25 cellular contexts compared by ENCODE assay signal in the genomic region with DNA sequence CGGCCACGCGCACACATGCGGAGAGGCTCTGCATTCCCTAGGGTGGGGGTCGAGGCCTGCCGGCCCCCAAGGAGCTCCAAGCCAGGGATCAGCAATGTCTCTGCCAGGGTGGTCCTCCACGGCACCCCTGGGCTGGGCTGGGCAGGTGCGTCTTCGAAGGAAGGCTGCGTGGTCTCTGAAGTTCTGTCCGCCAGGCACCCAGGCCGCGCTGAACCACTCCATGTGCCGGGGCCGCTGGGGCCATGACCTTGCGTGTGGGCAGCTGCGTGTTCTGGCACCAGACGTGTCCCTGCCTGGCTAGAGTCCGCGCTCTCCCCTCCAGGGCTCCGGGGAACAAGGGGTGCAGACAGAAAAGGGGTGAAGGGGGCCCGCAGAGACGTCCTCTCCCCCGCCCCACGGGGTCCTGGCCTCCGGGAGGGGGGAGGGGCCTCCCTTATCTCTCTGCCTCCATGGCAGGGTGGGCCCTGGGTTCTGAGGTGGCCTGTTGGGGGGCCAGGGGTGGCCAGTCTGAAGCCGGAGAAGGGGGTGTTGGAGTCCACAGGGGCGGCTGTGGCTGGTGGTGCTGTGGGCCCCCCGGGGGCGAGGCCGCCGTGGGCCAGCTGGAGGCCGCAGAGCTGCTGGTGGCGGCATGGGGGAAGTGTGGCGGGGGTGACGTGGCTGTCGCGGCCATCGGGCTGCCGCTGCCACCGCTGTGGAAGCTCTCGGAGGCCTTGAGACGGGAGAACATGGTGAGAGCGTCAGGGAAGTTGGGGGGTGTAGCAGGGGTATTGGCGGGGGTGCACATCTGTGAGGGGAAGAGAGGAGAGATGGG. TPM values are rescaled to one million over a fixed set of nuclear protein-coding genes. Genes with fewer than 3 reads are reported as not detected.
"Had no signal": no experiment of that assay in that cellular context is flagged by ENCODE, and none has a peak within 500 bp of the region (broad histone marks: within the 10 kb centered on the region; RNA-seq: fewer than 3 reads in every experiment).

No MANE protein-coding gene starts in this region.

- H3K4me3 ChIP-seq: esophagus squamous epithelium, left lung, right atrium auricular region, tibial nerve had no signal

- FAIRE-seq: bronchial epithelial cell, endometrium, frontal cortex, urothelium cell line had no signal

- H3K27me3 ChIP-seq: esophagus squamous epithelium, left lung, right atrium auricular region, tibial nerve had no signal

- H3K27ac ChIP-seq: epithelial cell of prostate, esophagus squamous epithelium, left lung, right atrium auricular region, tibial nerve had no signal

- H3K9me3 ChIP-seq: esophagus squamous epithelium, left lung, right atrium auricular region, tibial nerve had no signal

- ATAC-seq: activated CD8-positive, alpha-beta memory T cell treated with anti-CD3 and anti-CD28 coated beads, Interleukin-2, amount 10 ng/mL, durations not matched to agents 7 days and 5 days; activated CD8-positive, alpha-beta T cell treated with anti-CD3 and anti-CD28 coated beads, Interleukin-2, amount 10 ng/mL, durations not matched to agents 7 days and 5 days; activated naive CD4-positive, alpha-beta T cell treated with anti-CD3 and anti-CD28 coated beads, Interleukin-2, amount 50 U/mL, for 72 hours; activated T-cell treated with anti-CD3 and anti-CD28 coated beads, Interleukin-2, amount 50 U/mL, for 72 hours; left lung; naive thymus-derived CD8-positive, alpha-beta T cell had no signal

- DNase-seq: activated B cell treated with CpG ODN at 0.5 μM for 24 hours; activated CD8-positive, alpha-beta memory T cell treated with anti-CD3 and anti-CD28 coated beads, Interleukin-2, amount 10 ng/mL, durations not matched to agents 7 days and 5 days; activated CD8-positive, alpha-beta T cell treated with anti-CD3 and anti-CD28 coated beads, Interleukin-2, amount 10 ng/mL, durations not matched to agents 7 days and 5 days; activated naive CD4-positive, alpha-beta T cell; activated T-cell treated with anti-CD3 and anti-CD28 coated beads, Interleukin-2, amount 50 U/mL, for 72 hours; anterior cingulate cortex; effector CD4-positive, alpha-beta T cell; esophagus squamous epithelium; kidney glomerular epithelial cell; left lung; naive thymus-derived CD8-positive, alpha-beta T cell; occipital lobe; stimulated activated CD4-positive, alpha-beta T cell treated with anti-CD3 and anti-CD28 coated beads, Interleukin-2, amount 100 ng/mL, for 48 hours; stimulated activated naive CD4-positive, alpha-beta T cell treated with Interleukin-2 at 50 U/mL for 16 hours; T-helper 1 cell had no signal

RNA-seq across cellular contexts. Expression of a gene that starts 53.3 kb away (rescaled TPM):
- total RNA-seq: bronchial epithelial cell, lung microvascular endothelial cell, occipital lobe, pulmonary artery endothelial cell had no signal
